8 cellular contexts compared by ENCODE assay signal in the genomic region with DNA sequence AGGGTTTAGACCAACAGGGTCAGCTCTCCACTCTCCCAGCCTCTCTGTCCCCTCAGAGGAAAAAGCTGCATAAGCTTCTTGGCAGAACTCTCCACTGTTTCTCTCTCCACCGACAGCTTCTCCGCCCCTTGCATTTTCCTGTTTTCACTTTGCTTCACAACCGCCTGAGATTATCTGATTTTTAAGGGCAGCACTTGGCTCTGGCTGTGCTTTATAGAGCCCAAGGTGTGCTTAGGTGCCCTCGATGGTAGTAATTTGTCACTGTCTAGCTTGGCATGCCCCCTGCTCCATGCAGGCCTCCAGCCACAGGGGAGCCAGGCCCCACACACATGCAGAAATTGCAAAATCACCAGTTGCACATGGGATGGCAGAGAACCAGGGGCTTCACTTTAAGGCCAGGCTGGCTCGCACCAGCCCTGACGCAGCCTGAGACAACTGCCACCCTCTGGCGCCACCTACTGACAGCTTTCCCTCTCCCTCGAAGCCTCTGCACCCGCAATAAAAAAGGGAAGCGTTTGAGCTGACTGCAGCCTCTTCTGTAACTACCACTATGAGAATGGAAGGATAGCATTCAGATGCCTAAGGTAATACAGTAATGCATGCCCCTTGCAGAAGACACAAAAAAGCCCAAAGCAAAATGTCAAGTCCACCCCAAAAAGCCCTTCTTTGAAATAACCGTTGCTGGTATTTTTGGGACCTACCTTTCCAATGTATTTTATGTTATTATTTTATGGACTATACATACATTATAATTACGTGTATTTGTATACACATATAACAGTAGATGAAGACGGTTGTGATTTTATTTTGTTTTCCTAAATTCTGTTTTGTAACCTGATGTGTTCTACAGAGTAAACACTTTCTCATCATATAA. TPM values are rescaled to one million over a fixed set of nuclear protein-coding genes. Genes with fewer than 3 reads are reported as not detected.
DNase-seq lines count a peak whose midpoint lies in the region; ATAC-seq and TF ChIP-seq lines count a peak whose summit lies in the region.

No MANE protein-coding gene starts in this region.

- TF ChIP-seq CTCF in fibroblast of lung (conservative IDR thresholded peaks at IDR 0.05 in 1 of 2, IDR thresholded peaks at IDR 0.05 in 1 of 2; ENCODE audit: low read depth in 1 of 2, low read length in 2 of 2): peak; percentile 89 to 94
- TF ChIP-seq CTCF in neural progenitor cell (IDR thresholded peaks at IDR 0.05): peak; percentile 91

- no peaks in the 10 kb centered on the region for H3K79me2 ChIP-seq in fibroblast of lung (ENCODE audit: control insufficient read depth, insufficient read depth, low read length)
- H3K79me2 ChIP-seq in neural progenitor cell (ENCODE audit: low read depth): no peaks in the 10 kb centered on the region

- H4K20me1 ChIP-seq in fibroblast of lung (ENCODE audit: control insufficient read depth, extremely low read depth, insufficient read depth, low read length) (no peaks in the 10 kb centered on the region), neural progenitor cell (ENCODE audit: low read depth) (no peaks in the 10 kb centered on the region)

- peaks cover 8% of the 10 kb centered on the region for H3F3A ChIP-seq in neural progenitor cell (ENCODE audit: low read depth)

- no peak overlapping the region for H3K4me3 ChIP-seq in Jurkat, Clone E6-1 (ENCODE audit: low read length)
- peak overlapping the region in 1 of 4 experiments; percentile 7 for H3K4me3 ChIP-seq in fibroblast of lung (replicated peaks in 1 of 4; ENCODE audit: control extremely low read depth in 1 of 4, insufficient read depth in 1 of 4, low read depth in 3 of 4, low read length in 4 of 4)
- H3K4me3 ChIP-seq in neural progenitor cell: no peak overlapping the region
- peak overlapping the region in 4 of 5 donors; percentile 1 to 63 (median 45) for H3K4me3 ChIP-seq in subcutaneous abdominal adipose tissue (ENCODE audit: low read depth in 1 of 5, low read length in 5 of 5)

- H3K4me3 Mint-ChIP-seq in neural progenitor cell: no peak overlapping the region

- H3K27ac Mint-ChIP-seq in neural progenitor cell: no peak overlapping the region

- H3K36me3 Mint-ChIP-seq in neural progenitor cell: no peaks in the 10 kb centered on the region

- no peaks in the 10 kb centered on the region for H3K4me1 ChIP-seq in fibroblast of lung (ENCODE audit: control insufficient read depth, extremely low read depth, insufficient read depth, low read length)
- peaks cover 1% of the 10 kb centered on the region for H3K4me1 ChIP-seq in neural progenitor cell
- H3K4me1 ChIP-seq in subcutaneous abdominal adipose tissue (ENCODE audit: control insufficient read depth in 5 of 5, insufficient read depth in 5 of 5, low read length in 5 of 5): peaks cover 4 to 22% (median 17%) of the 10 kb centered on the region in 5 donors

- no peak overlapping the region for H3K27ac ChIP-seq in fibroblast of lung (ENCODE audit: insufficient read depth, low read length)
- H3K27ac ChIP-seq in neural progenitor cell: no peak overlapping the region
- H3K27ac ChIP-seq in subcutaneous abdominal adipose tissue (ENCODE audit: low read depth, low read length): no peak overlapping the region

- H3K36me3 ChIP-seq in fibroblast of lung (ENCODE audit: control insufficient read depth, insufficient read depth, low read length) (no peaks in the 10 kb centered on the region), neural progenitor cell (no peaks in the 10 kb centered on the region), subcutaneous abdominal adipose tissue (ENCODE audit: control insufficient read depth in 5 of 5, insufficient read depth in 5 of 5, low read length in 5 of 5) (no peaks in the 10 kb centered on the region)

- ATAC-seq in GM21528 (IDR thresholded peaks at IDR 0.05; ENCODE audit: low FRiP score, unreplicated experiment): peak; percentile 91

- DNase-seq in DMS153 treated with DMSO at 0.1 percent for 48 hours (lab: John Stamatoyannopoulos, UW; ENCODE audit: unreplicated experiment) (peak; percentile 78), OCI-M1 (lab: John Stamatoyannopoulos, UW) (peak; percentile 90), fibroblast of lung (ENCODE audit: low read depth in 2 of 2) (peak; percentile 41 to 72), neural progenitor cell (ENCODE audit: low spot score) (peak; percentile 90)
- peak; percentile 57 for DNase-seq in Jurkat, Clone E6-1 (ENCODE audit: low read depth, low spot score)
- DNase-seq in activated T-cell treated with anti-CD3 and anti-CD28 coated beads, Interleukin-2, amount 50 U/mL, for 1 hour: peak; percentile 67

- no peak overlapping the region for H3K9ac ChIP-seq in fibroblast of lung (ENCODE audit: insufficient read depth, low read length)
- H3K9ac ChIP-seq in neural progenitor cell: no peak overlapping the region
- H3K9ac ChIP-seq in subcutaneous abdominal adipose tissue (ENCODE audit: low read length in 5 of 5): peak overlapping the region in 1 of 5 donors; percentile 10

- H3K9me3 ChIP-seq in fibroblast of lung (ENCODE audit: control insufficient read depth, insufficient read depth, low read depth, low read length) (no peaks in the 10 kb centered on the region), neural progenitor cell (ENCODE audit: low read depth) (no peaks in the 10 kb centered on the region), subcutaneous abdominal adipose tissue (ENCODE audit: control insufficient read depth in 5 of 5, low read length in 5 of 5) (peaks cover 0 to 4% (median 0%) of the 10 kb centered on the region in 5 donors)

- H3K27me3 ChIP-seq in fibroblast of lung (ENCODE audit: control insufficient read depth, insufficient read depth, low read length) (no peaks in the 10 kb centered on the region), neural progenitor cell (peaks cover 7% of the 10 kb centered on the region), subcutaneous abdominal adipose tissue (ENCODE audit: control insufficient read depth in 5 of 5, insufficient read depth in 4 of 5, low read length in 5 of 5) (peaks cover 0 to 6% (median 4%) of the 10 kb centered on the region in 5 donors)

- peaks cover 12% of the 10 kb centered on the region for H3K27me3 Mint-ChIP-seq in neural progenitor cell (ENCODE audit: insufficient read depth, low read depth)

- no peaks in the 10 kb centered on the region for H3K9me3 Mint-ChIP-seq in neural progenitor cell

- no peak overlapping the region for H3K4me2 ChIP-seq in fibroblast of lung (ENCODE audit: extremely low read depth, insufficient read depth, low read length)
- no peak overlapping the region for H3K4me2 ChIP-seq in neural progenitor cell

- peaks cover 31% of the 10 kb centered on the region for H3K4me1 Mint-ChIP-seq in neural progenitor cell

- H2AFZ ChIP-seq in fibroblast of lung (ENCODE audit: low read length): no peak overlapping the region
- peak overlapping the region; percentile 23 for H2AFZ ChIP-seq in neural progenitor cell (replicated peaks)

RNA-seq across cellular contexts. Expression of a gene that starts 32.0 kb away (rescaled TPM):
- not detected for polyA plus RNA-seq in Jurkat, Clone E6-1 (2012; ENCODE audit: insufficient read depth, insufficient read length)
- under 0.01 and 0.17 TPM in 2 replicates for total RNA-seq in fibroblast of lung
- polyA plus RNA-seq in fibroblast of lung: not detected in 2 replicates
- polyA plus RNA-seq in fibroblast of lung (2012): not detected in 2 replicates
- polyA minus RNA-seq in fibroblast of lung (ENCODE audit: low replicate concordance): not detected in 2 replicates
- total RNA-seq in neural progenitor cell (ENCODE audit: low replicate concordance): 0.84 and 0.99 TPM in 2 replicates

Comparison
In these comparisons a context has a peak if more than half of its experiments do, and no peak if none do; other contexts are left out.
1. H3K4me3 ChIP-seq: peak in subcutaneous abdominal adipose tissue (4 of 5); none in Jurkat, Clone E6-1 (single experiment) and neural progenitor cell (single experiment).
2. Peak in every context shown above with its lines, with median percentiles within 50 percentile points of each other: DNase-seq.